ENCODE assay signal across 9 cellular contexts in the genomic region with DNA sequence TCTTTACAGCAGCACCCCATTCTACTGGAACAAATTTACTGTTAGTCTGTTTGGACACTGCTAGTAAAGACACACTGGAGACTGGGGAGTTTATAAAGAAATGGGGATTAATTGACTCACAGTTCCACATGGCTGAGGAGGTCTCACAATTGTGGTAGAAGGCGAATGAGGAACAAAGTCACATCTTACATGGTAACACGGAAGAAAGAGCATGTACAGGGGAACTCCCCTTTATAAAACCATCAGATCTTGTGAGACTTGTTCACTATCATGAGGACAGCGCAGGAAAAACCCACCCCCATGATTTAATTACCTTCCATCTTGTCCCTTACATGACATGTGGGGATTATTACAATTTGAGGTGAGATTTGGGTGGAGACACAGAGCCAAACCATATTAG.
"Had no signal": no experiment of that assay in that cellular context is flagged by ENCODE, and none has a peak within 500 bp of the region (broad histone marks: within the 10 kb centered on the region; RNA-seq: fewer than 3 reads in every experiment).

No MANE protein-coding gene starts in this region.

- H3K4me3 ChIP-seq: GM23248, HAP-1 had no signal

- H3K27me3 Mint-ChIP-seq: IgD-negative memory B cell had no signal

- DNase-seq: GM23248, GOT3, H7, HFFc6, KBM-7 had no signal

- FAIRE-seq: HepG2 had no signal

- H3K4me1 ChIP-seq: HAP-1 had no signal

- H3K9me3 ChIP-seq: HAP-1 had no signal

- H3K36me3 Mint-ChIP-seq: IgD-negative memory B cell had no signal

- H3K27ac Mint-ChIP-seq: HFFc6, IgD-negative memory B cell had no signal

- H3K9ac ChIP-seq: GM23248 had no signal

- H3K36me3 ChIP-seq: HAP-1 had no signal

- H3K4me3 Mint-ChIP-seq: HFFc6, IgD-negative memory B cell had no signal

- ATAC-seq: HCT116, HepG2 had no signal

- H3K4me1 Mint-ChIP-seq: IgD-negative memory B cell had no signal

- H2AFZ ChIP-seq: GM23248 had no signal

- H3K27ac ChIP-seq: GM23248 had no signal
